Comparison of ENCODE assay signal across 8 cellular contexts in the genomic region with DNA sequence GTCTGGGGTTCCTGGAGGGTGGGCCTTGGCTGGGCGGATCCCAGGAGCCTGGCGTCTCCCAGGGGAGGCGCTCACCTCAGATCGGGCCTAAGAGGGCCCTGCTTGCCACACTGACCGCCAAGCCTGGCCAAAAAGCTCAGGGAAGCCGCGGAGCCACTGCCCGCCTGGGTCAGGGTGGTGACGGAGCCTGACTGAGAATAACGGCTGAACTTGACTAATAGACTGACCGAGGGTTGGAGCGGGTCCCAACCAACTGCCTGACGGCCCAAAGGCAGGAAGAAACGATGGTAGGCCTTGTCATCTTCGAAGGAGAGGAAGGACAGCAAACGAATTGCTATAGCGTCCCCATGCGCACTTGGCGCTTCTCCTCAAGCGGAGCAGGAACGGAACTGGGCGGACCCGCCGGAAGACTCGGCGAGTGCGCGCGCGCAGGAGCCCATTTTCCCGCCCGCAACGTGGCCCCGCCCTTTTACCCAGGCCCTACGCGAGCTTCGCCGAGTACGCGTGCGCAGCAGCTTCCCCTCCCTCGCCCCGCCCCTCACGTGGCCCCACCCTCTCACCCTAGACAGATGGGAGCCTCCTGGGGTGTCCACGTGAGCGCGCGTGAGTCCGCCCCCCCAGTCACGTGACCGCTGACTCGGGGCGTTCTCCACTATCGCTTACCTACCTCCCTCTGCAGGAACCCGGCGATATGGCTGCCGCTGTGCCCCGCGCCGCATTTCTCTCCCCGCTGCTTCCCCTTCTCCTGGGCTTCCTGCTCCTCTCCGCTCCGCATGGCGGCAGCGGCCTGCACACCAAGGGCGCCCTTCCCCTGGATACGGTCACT. TPM values are rescaled to one million over a fixed set of nuclear protein-coding genes. Genes with fewer than 3 reads are reported as not detected.
DNase-seq lines count a peak whose midpoint lies in the region; ATAC-seq and TF ChIP-seq lines count a peak whose summit lies in the region.

A gene (plus strand): TSS at position 652 of the 826 bp plus-strand sequence. CDS start 40 bp downstream, at position 692.
A gene (minus strand): TSS at position 391 of the 826 bp plus-strand sequence. CDS start 7,895 bp downstream, outside the sequence.

- H3K9me3 ChIP-seq in OCI-LY3 (ENCODE audit: insufficient read depth, low read length) (peaks cover 9% of the 10 kb centered on the region; the same call in 1 of the 2 replicates), mucosa of descending colon (no peaks in the 10 kb centered on the region)

- H2AFZ ChIP-seq in OCI-LY3 (ENCODE audit: low read depth, low read length), result peak within 1 kb of the TSS; percentile 29; the same call in 1 of the 2 replicates

- peaks cover 65% of the 10 kb centered on the region for H3K79me2 ChIP-seq in OCI-LY3 (ENCODE audit: low read length)

- peak within 1 kb of the TSS; percentile 99 for H3K27ac ChIP-seq in OCI-LY3 (ENCODE audit: low read length)

- H3K36me3 ChIP-seq in OCI-LY3 (replicated peaks; ENCODE audit: low read depth, low read length), result peaks cover 46% of the 10 kb centered on the region
- no peaks in the 10 kb centered on the region for H3K36me3 ChIP-seq in mucosa of descending colon (ENCODE audit: low read depth)

- TF ChIP-seq CTCF in OCI-LY3 (IDR thresholded peaks at IDR 0.05; ENCODE audit: low read depth, low read length) (peak; percentile 37), epithelial cell of esophagus (IDR thresholded peaks at IDR 0.05; ENCODE audit: insufficient read depth, low read depth, low read length, missing control alignments) (peak; percentile 55), mucosa of descending colon (IDR thresholded peaks at IDR 0.05) (peak; percentile 54)

- H3K4me3 ChIP-seq in OCI-LY3 (ENCODE audit: low read length) (peak within 1 kb of the TSS; percentile 97), epithelial cell of esophagus (ENCODE audit: low read length) (peak within 1 kb of the TSS; percentile 89), mucosa of descending colon (peak within 1 kb of the TSS; percentile 92)

- DNase-seq in DMS 273 treated with DMSO at 0.1 percent for 48 hours (lab: John Stamatoyannopoulos, UW), result peak; percentile 83
- peak; percentile 98 for DNase-seq in HuH-7.5 (ENCODE audit: low spot score)
- DNase-seq in activated T-cell treated with anti-CD3 and anti-CD28 coated beads for 1 hour (ENCODE audit: low read depth), result peak; percentile 100
- DNase-seq in epithelial cell of esophagus (ENCODE audit: low read depth), result peak; percentile 99
- peak; percentile 100 for DNase-seq in mucosa of descending colon
- DNase-seq in stimulated activated CD8-positive, alpha-beta memory T cell treated with anti-CD3 and anti-CD28 coated beads, Interleukin-4, amount 100 ng/mL, for 24 hours (ENCODE audit: low read depth), result peak; percentile 100

- no peaks in the 10 kb centered on the region for H3K27me3 ChIP-seq in OCI-LY3 (ENCODE audit: low read depth, low read length)

- ATAC-seq in GM21515 (IDR thresholded peaks at IDR 0.05; ENCODE audit: unreplicated experiment), result peak; percentile 66
- ATAC-seq in mucosa of descending colon, result peak; percentile 89

- intact Hi-C loops in mucosa of descending colon (cut with DNase I, micrococcal nuclease), result no loop called here

- H4K20me1 ChIP-seq in OCI-LY3 (ENCODE audit: insufficient read depth, low read length), result peaks cover 25% of the 10 kb centered on the region

- H3K4me1 ChIP-seq in OCI-LY3 (ENCODE audit: low read length), result peaks cover 49% of the 10 kb centered on the region
- peaks cover 25% of the 10 kb centered on the region for H3K4me1 ChIP-seq in mucosa of descending colon (ENCODE audit: low read depth)

- peak within 1 kb of the TSS; percentile 96 for H3K9ac ChIP-seq in OCI-LY3 (ENCODE audit: low read length)

- H3K4me2 ChIP-seq in OCI-LY3 (ENCODE audit: low read length), result peak within 1 kb of the TSS; percentile 97

RNA-seq across cellular contexts. Expression of the first gene that starts in this region (rescaled TPM):
- 100 to 1,000 TPM; 108 to 112 (median 109) TPM for total RNA-seq in mucosa of descending colon

RNA-seq across cellular contexts. Expression of the second gene that starts in this region (rescaled TPM):
- 10 to 100 TPM; 11.2 to 12.5 (median 11.4) TPM for total RNA-seq in mucosa of descending colon

Comparison
In these comparisons a context has a peak if more than half of its experiments do, and no peak if none do; other contexts are left out.
1. Peak in every context shown above with its lines: DNase-seq, ATAC-seq, H3K4me3 ChIP-seq and H3K27ac ChIP-seq.